8 cellular contexts compared by ENCODE assay signal in genomic region chr3:172104471-172105072, GRCh38.
DNase-seq lines count a peak whose midpoint lies in the region; ATAC-seq and TF ChIP-seq lines count a peak whose summit lies in the region.

No MANE protein-coding gene starts in this region.

- H3K27ac ChIP-seq in cardiac muscle cell, result peak overlapping the region; percentile 82
- H3K27ac ChIP-seq in trophoblast cell (ENCODE audit: low read depth, low read length), result no peak overlapping the region

- no peak overlapping the region for H3K14ac ChIP-seq in trophoblast cell (ENCODE audit: low read length)

- TF ChIP-seq CTCF in cardiac muscle cell (IDR thresholded peaks at IDR 0.05; ENCODE audit: low read depth, low read length), result no peak

- peak overlapping the region; percentile 8 for H3K18ac ChIP-seq in trophoblast cell (ENCODE audit: low read length)

- ATAC-seq in HG02970 (IDR thresholded peaks at IDR 0.05; ENCODE audit: low FRiP score, unreplicated experiment) (no peak), HG03342 (IDR thresholded peaks at IDR 0.05; ENCODE audit: unreplicated experiment) (no peak)

- no peak overlapping the region for H2BK120ac ChIP-seq in trophoblast cell (ENCODE audit: insufficient read depth, low read length, poor library complexity)

- no peak overlapping the region for H2AK5ac ChIP-seq in trophoblast cell (ENCODE audit: low read length)

- no peak overlapping the region for H2AFZ ChIP-seq in trophoblast cell (ENCODE audit: insufficient read depth, low read length, poor library complexity)

- no peak overlapping the region for H4K91ac ChIP-seq in trophoblast cell (ENCODE audit: low read depth, low read length)

- no peak overlapping the region for H3K9ac ChIP-seq in trophoblast cell (ENCODE audit: low read length)

- no peak overlapping the region for H4K8ac ChIP-seq in trophoblast cell (ENCODE audit: low read depth, low read length)

- H3K4me3 ChIP-seq in cardiac muscle cell (peak overlapping the region; percentile 11), trophoblast cell (ENCODE audit: low read depth, low read length) (no peak overlapping the region)

- no peak overlapping the region for H4K12ac ChIP-seq in trophoblast cell (ENCODE audit: low read depth, low read length)

- H3K79me2 ChIP-seq in trophoblast cell (ENCODE audit: control insufficient read depth, insufficient read depth, low read length, poor library complexity), result peaks cover 6% of the 10 kb centered on the region

- no peak overlapping the region for H2BK5ac ChIP-seq in trophoblast cell (ENCODE audit: low read depth, low read length, poor library complexity)

- H3K9me3 ChIP-seq in cardiac muscle cell (ENCODE audit: low read depth) (no peaks in the 10 kb centered on the region), trophoblast cell (ENCODE audit: insufficient read depth, low read depth, low read length) (no peaks in the 10 kb centered on the region)

- H3K27me3 ChIP-seq in cardiac muscle cell, result no peaks in the 10 kb centered on the region
- no peaks in the 10 kb centered on the region for H3K27me3 ChIP-seq in trophoblast cell (ENCODE audit: insufficient read depth, low read length)

- H3K4me1 ChIP-seq in cardiac muscle cell (ENCODE audit: low read depth) (peaks cover 76% of the 10 kb centered on the region), trophoblast cell (ENCODE audit: control insufficient read depth in 1 of 2, insufficient read depth in 2 of 2, low read length in 2 of 2) (peaks cover 2 to 4% of the 10 kb centered on the region in 2 experiments)

- H3K4ac ChIP-seq in trophoblast cell (ENCODE audit: low read depth, low read length), result peak overlapping the region; percentile 88

- no peak overlapping the region for H3K4me2 ChIP-seq in trophoblast cell (ENCODE audit: low read length)

- CTCF ChIA-PET in HEK293T (lab: Yijun Ruan, JAX), result no interaction called here

- POLR2A ChIA-PET in HEK293T (lab: Yijun Ruan, JAX), result interaction anchor here (1.4 kb wide), 1 partner anchor 22 kb away, joined by 4 read pairs; no protein-coding TSS in a partner anchor

- H2BK12ac ChIP-seq in trophoblast cell (ENCODE audit: low read length), result no peak overlapping the region

- H3K36me3 ChIP-seq in cardiac muscle cell (no peaks in the 10 kb centered on the region), trophoblast cell (ENCODE audit: control insufficient read depth in 1 of 2, insufficient read depth in 2 of 2, low read length in 2 of 2) (no peaks in the 10 kb centered on the region)

- WGBS in trophoblast cell (ENCODE audit: extremely low coverage, insufficient coverage, insufficient read length), result no CpG with 5 or more reads among the region's 2 CpGs

- DNase-seq in HEK293T (ENCODE audit: extremely low spot score) (peak; percentile 56), NCI-H748 treated with DMSO at 0.1 percent for 48 hours (lab: John Stamatoyannopoulos, UW) (peak; percentile 71), cardiac muscle cell (ENCODE audit: low read depth in 1 of 2, low spot score in 1 of 2) (peak; percentile 40 to 86), trophoblast cell (no peak), amniotic stem cell (lab: John Stamatoyannopoulos, UW) (no peak), NCI-H2171 (lab: John Stamatoyannopoulos, UW) (no peak)

- no peak overlapping the region for H3K23ac ChIP-seq in trophoblast cell (ENCODE audit: low read length)

- H3K79me1 ChIP-seq in trophoblast cell (ENCODE audit: low read length), result no peaks in the 10 kb centered on the region

TF ChIP-seq in HEK293T, 16 proteins besides CTCF, POLR2A, EP300 and RAD21:
- TF ChIP-seq SUZ12 (IDR thresholded peaks at IDR 0.05) (no peak), NFRKB (IDR thresholded peaks at IDR 0.05) (no peak), BHLHE40 (IDR thresholded peaks at IDR 0.05; ENCODE audit: borderline replicate concordance) (no peak), FOXK2 (IDR thresholded peaks at IDR 0.05) (no peak), ZNF384 (IDR thresholded peaks at IDR 0.05) (no peak), ARNT (IDR thresholded peaks at IDR 0.05) (no peak), SP1 (IDR thresholded peaks at IDR 0.05) (no peak), CTBP1 (IDR thresholded peaks at IDR 0.05; ENCODE audit: borderline replicate concordance) (no peak), PKNOX1 (IDR thresholded peaks at IDR 0.05) (no peak), HDGF (IDR thresholded peaks at IDR 0.05; ENCODE audit: borderline replicate concordance) (no peak), ELF4 (IDR thresholded peaks at IDR 0.05) (no peak), TARDBP (IDR thresholded peaks at IDR 0.05) (no peak), FOXA1 (IDR thresholded peaks at IDR 0.05) (no peak), L3MBTL2 (conservative IDR thresholded peaks at IDR 0.05) (no peak), FOXM1 (IDR thresholded peaks at IDR 0.05; ENCODE audit: borderline replicate concordance) (no peak)

Comparison
In these comparisons a context has a peak if more than half of its experiments do, and no peak if none do; other contexts are left out.
1. DNase-seq: peak in HEK293T (single experiment), NCI-H748 treated with DMSO at 0.1 percent for 48 hours (single experiment) and cardiac muscle cell (2 of 2); none in trophoblast cell (0 of 2), amniotic stem cell (single experiment) and NCI-H2171 (single experiment).